13 cellular contexts compared by ENCODE assay signal in the genomic region with DNA sequence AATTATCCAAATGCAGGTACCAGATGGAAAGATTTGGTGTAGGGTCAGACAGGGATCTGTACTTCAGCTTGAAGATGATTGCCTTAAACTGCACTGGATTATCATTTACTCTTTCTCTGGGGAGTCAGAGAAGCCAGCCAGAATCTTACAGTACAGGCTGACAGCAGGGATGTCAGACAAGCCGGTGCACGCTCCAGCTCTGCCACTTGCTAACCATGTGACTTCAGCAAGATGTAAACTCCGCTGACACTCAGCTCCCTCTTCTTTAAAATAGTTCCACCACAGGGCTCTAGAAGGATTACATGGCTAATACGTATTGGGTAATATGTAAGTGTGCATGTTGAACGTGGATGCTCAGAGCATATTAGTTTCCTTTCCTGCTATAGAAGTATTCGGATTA.
"Had no signal": no experiment of that assay in that cellular context is flagged by ENCODE, and none has a peak within 500 bp of the region (broad histone marks: within the 10 kb centered on the region; RNA-seq: fewer than 3 reads in every experiment).

No MANE protein-coding gene starts in this region.

- H3K4me3 ChIP-seq: left lung, psoas muscle, upper lobe of left lung had no signal

- DNase-seq: activated CD4-positive, alpha-beta T cell treated with anti-CD3 and anti-CD28 coated beads, Interleukin-2, amount 50 U/mL, for 4 hours; activated CD4-positive, CD25-positive, alpha-beta regulatory T cell treated with anti-CD3 and anti-CD28 coated beads, Interleukin-2, amount 50 U/mL, for 72 hours; activated T-cell treated with anti-CD3 and anti-CD28 coated beads, Interleukin-2, amount 50 U/mL, for 1 hour; effector memory CD8-positive, alpha-beta T cell; erythroblast; glutamatergic neuron; left lung; mesendoderm; psoas muscle; stimulated activated CD4-positive, alpha-beta T cell treated with anti-CD3 and anti-CD28 coated beads, Interleukin-2, amount 100 ng/mL, for 48 hours; stimulated activated CD8-positive, alpha-beta memory T cell treated with anti-CD3 and anti-CD28 coated beads, Interleukin-4, amount 100 ng/mL, for 48 hours; stimulated activated naive CD8-positive, alpha-beta T cell treated with anti-CD3 and anti-CD28 coated beads, Interleukin-15, Interleukin-2, amounts not matched to agents 100 U/mL and 50 U/mL, for 24 hours; upper lobe of left lung had no signal
